ENCODE assay signal across 18 cellular contexts in genomic region chrX:8374041-8374825, GRCh38.
DNase-seq lines count a peak whose midpoint lies in the region; ATAC-seq and TF ChIP-seq lines count a peak whose summit lies in the region.
"Had no signal": no experiment of that assay in that cellular context is flagged by ENCODE, and none has a peak within 500 bp of the region (broad histone marks: within the 10 kb centered on the region; RNA-seq: fewer than 3 reads in every experiment).

No MANE protein-coding gene starts in this region.

- no peaks in the 10 kb centered on the region for H3K9me3 ChIP-seq in SJCRH30 (replicated peaks)
- H3K9me3 ChIP-seq: A549 had no signal

- no peaks in the 10 kb centered on the region for H3K27me3 ChIP-seq in SJCRH30

- TF ChIP-seq CTCF in RWPE1 (conservative IDR thresholded peaks at IDR 0.05; ENCODE audit: low read depth) (no peak), choroid plexus epithelial cell (conservative IDR thresholded peaks at IDR 0.05; ENCODE audit: low read depth, low read length) (no peak)

- no peak for ATAC-seq in HG02840 (IDR thresholded peaks at IDR 0.05; ENCODE audit: low FRiP score, unreplicated experiment)
- ATAC-seq: A549 had no signal

- no peak overlapping the region for H3K4me3 ChIP-seq in choroid plexus epithelial cell (ENCODE audit: low read depth, low read length)
- H3K4me3 ChIP-seq in SJCRH30: no peak overlapping the region
- H3K4me3 ChIP-seq: A549 had no signal

- no peaks in the 10 kb centered on the region for H3K36me3 ChIP-seq in SJCRH30

- POLR2A ChIA-PET in RWPE1 (lab: Yijun Ruan, JAX; ENCODE audit: low non-redundant PET): no interaction called here

- DNase-seq in A172 (ENCODE audit: low spot score): peak; percentile 8
- DNase-seq in RWPE1 (ENCODE audit: low spot score): peak; percentile 20
- peak; percentile 2 for DNase-seq in choroid plexus epithelial cell (ENCODE audit: low read depth)
- DNase-seq in kidney tubule cell (ENCODE audit: low spot score): peak; percentile 57
- DNase-seq in DMS 273 (lab: John Stamatoyannopoulos, UW; ENCODE audit: unreplicated experiment): no peak
- DNase-seq in SJCRH30: no peak
- DNase-seq in activated CD4-positive, CD25-positive, alpha-beta regulatory T cell treated with anti-CD3 and anti-CD28 coated beads, Interleukin-2, amount 50 U/mL, for 72 hours: no peak
- DNase-seq: C1 segment of cervical spinal cord, H9, MV-4-11, NCI-H1417, NCI-H1930, NCI-H446 treated with DMSO at 0.1 percent for 48 hours, OCI-M1, RPMI8226 had no signal

- CTCF ChIA-PET in RWPE1 (lab: Yijun Ruan, JAX): no interaction called here

- no peaks in the 10 kb centered on the region for H3K4me1 ChIP-seq in SJCRH30
- H3K4me1 ChIP-seq: A549 had no signal

- H3K27ac ChIP-seq in RWPE1 (no peak overlapping the region), SJCRH30 (no peak overlapping the region)
- H3K27ac ChIP-seq: A549, HL-60 had no signal

Comparison
In these comparisons a context has a peak if more than half of its experiments do, and no peak if none do; other contexts are left out.
1. DNase-seq: peak in A172 (single experiment), RWPE1 (single experiment), choroid plexus epithelial cell (single experiment) and kidney tubule cell (single experiment); none in DMS 273 (single experiment), SJCRH30 (0 of 2) and activated CD4-positive, CD25-positive, alpha-beta regulatory T cell treated with anti-CD3 and anti-CD28 coated beads, Interleukin-2, amount 50 U/mL, for 72 hours (single experiment).